8 cellular contexts compared by ENCODE assay signal in the genomic region with DNA sequence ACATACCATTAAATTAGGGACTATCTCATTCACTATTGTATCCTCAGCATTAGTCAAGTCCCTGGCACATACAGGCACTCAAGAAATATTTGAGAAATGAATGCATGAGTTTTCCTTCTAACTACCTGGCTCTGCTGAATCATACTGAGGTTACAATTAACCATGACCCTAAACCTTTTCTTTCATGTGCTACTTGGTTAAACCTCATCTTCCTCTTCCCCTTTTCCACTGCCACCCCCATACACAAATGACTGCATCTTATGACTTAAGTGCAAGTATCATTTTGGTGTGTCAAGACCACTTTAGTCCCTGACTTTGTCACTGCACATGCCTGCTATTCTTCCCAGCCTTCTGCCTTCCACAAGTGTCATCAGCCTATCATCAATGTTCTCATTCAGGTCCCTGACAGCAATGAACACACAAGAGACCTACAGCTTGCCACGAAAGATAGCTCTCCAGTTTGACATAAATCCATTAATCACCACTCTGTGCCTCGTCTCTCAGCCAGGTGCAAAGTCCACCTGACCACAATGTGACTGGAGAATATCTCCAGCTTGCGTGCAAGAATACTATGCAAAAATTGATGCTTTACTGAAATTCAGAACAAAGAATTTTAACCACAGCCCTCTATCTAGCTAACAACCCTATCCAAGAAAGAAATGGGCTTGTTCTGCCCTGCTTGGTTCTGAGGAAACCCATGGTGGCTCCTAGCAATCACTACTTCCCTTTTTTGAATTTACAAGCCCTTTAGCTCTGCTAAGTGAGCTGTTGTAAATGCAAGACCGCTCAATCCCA.
DNase-seq lines count a peak whose midpoint lies in the region; ATAC-seq and TF ChIP-seq lines count a peak whose summit lies in the region.

No MANE protein-coding gene starts in this region.

- WGBS in heart left ventricle, 4 donors: 74 to 84% (median 77%) methylated on average over 4 of the region's 4 CpGs
- 88 to 89% methylated on average over 4 of the region's 4 CpGs for WGBS in testis, 2 donors

- ATAC-seq in GM21717 (IDR thresholded peaks at IDR 0.05; ENCODE audit: unreplicated experiment) (peak; percentile 53), heart left ventricle (peak in 3 of 4 donors; percentile 31 to 63 (median 45))

- TF ChIP-seq POLR2A in heart left ventricle (IDR thresholded peaks at IDR 0.05) (no peak), testis (IDR thresholded peaks at IDR 0.05) (no peak)

- H3K9me3 ChIP-seq in heart left ventricle (no peaks in the 10 kb centered on the region), testis (no peaks in the 10 kb centered on the region)

- TF ChIP-seq CTCF in heart left ventricle (IDR thresholded peaks at IDR 0.05) (no peak), testis (IDR thresholded peaks at IDR 0.05) (no peak)

- H3K4me3 ChIP-seq in heart left ventricle (no peak overlapping the region), testis (no peak overlapping the region)

- H3K36me3 ChIP-seq in heart left ventricle: no peaks in the 10 kb centered on the region
- H3K36me3 ChIP-seq in testis (ENCODE audit: low read depth, missing control alignments): no peaks in the 10 kb centered on the region

- H3K4me1 ChIP-seq in heart left ventricle (peaks cover 0 to 80% (median 22%) of the 10 kb centered on the region in 12 donors), testis (peaks cover 8% of the 10 kb centered on the region)

- H3K27ac ChIP-seq in heart left ventricle: peak overlapping the region in 1 of 12 donors; percentile 80
- no peak overlapping the region for H3K27ac ChIP-seq in testis

- intact Hi-C loops in heart left ventricle (cut with DNase I): loop anchor here in 9 of 10 donors (2.0 to 10.0 kb wide), 7 partner anchors 75 to 225 kb away; no protein-coding TSS in a partner anchor
- intact Hi-C loops in testis (cut with DNase I; ENCODE audit: low total_unique reads): no loop called here

- DNase-seq in NCI-H2107 treated with DMSO at 0.1 percent for 48 hours (lab: John Stamatoyannopoulos, UW; ENCODE audit: unreplicated experiment): peak; percentile 54
- no peak for DNase-seq in NCI-H2107 (lab: John Stamatoyannopoulos, UW)
- peak; percentile 77 for DNase-seq in HS-5 (ENCODE audit: low read depth)
- DNase-seq in SIG-M5 (lab: John Stamatoyannopoulos, UW): peak; percentile 77
- DNase-seq in heart left ventricle: no peak
- DNase-seq in hepatic stellate cell (ENCODE audit: low spot score): no peak
- DNase-seq in testis: no peak

- H3K27me3 ChIP-seq in heart left ventricle (no peaks in the 10 kb centered on the region), testis (no peaks in the 10 kb centered on the region)

Comparison
In these comparisons a context has a peak if more than half of its experiments do, and no peak if none do; other contexts are left out.
1. DNase-seq: peak in NCI-H2107 treated with DMSO at 0.1 percent for 48 hours (single experiment), HS-5 (single experiment) and SIG-M5 (single experiment); none in NCI-H2107 (single experiment), heart left ventricle (0 of 5), hepatic stellate cell (single experiment) and testis (single experiment).